22 cellular contexts compared by ENCODE assay signal in genomic region chr10:5617521-5617920, GRCh38.
"Had no signal": no experiment of that assay in that cellular context is flagged by ENCODE, and none has a peak within 500 bp of the region (broad histone marks: within the 10 kb centered on the region; RNA-seq: fewer than 3 reads in every experiment).

No MANE protein-coding gene starts in this region.

- H3K27ac ChIP-seq: left ventricle myocardium inferior, WERI-Rb-1 had no signal

- H3K4me3 Mint-ChIP-seq: activated CD4-positive, alpha-beta T cell treated with anti-CD3 and anti-CD28 coated beads, Interleukin-2, amount 10 ng/mL, durations not matched to agents 7 days and 5 days; activated CD8-positive, alpha-beta memory T cell treated with anti-CD3 and anti-CD28 coated beads, Interleukin-2, amount 10 ng/mL, durations not matched to agents 7 days and 5 days; activated CD8-positive, alpha-beta T cell treated with anti-CD3 and anti-CD28 coated beads for 36 hours; activated naive CD8-positive, alpha-beta T cell treated with anti-CD3 and anti-CD28 coated beads, Interleukin-2, amount 50 U/mL, for 24 hours; central memory CD8-positive, alpha-beta T cell; effector memory CD8-positive, alpha-beta T cell; stimulated activated naive B cell treated with anti-CD40 and anti-IgM and Interleukin-4, amounts not matched to agents 10 μg/mL and 1 μg/mL and 100 μg/mL, for 72 hours; T-cell; T-helper 2 cell treated with Interferon-gamma antibody and Interleukin-4, amounts not matched to agents 5 μg/mL and 100 μg/mL, for 36 hours had no signal

- H3K9me3 Mint-ChIP-seq: activated CD4-positive, alpha-beta T cell treated with anti-CD3 and anti-CD28 coated beads, Interleukin-2, amount 10 ng/mL, durations not matched to agents 7 days and 5 days; activated CD8-positive, alpha-beta T cell treated with anti-CD3 and anti-CD28 coated beads for 36 hours; activated naive CD8-positive, alpha-beta T cell treated with anti-CD3 and anti-CD28 coated beads, Interleukin-2, amount 50 U/mL, for 24 hours; central memory CD8-positive, alpha-beta T cell; effector memory CD8-positive, alpha-beta T cell; stimulated activated naive B cell treated with anti-CD40 and anti-IgM and Interleukin-4, amounts not matched to agents 10 μg/mL and 1 μg/mL and 100 μg/mL, for 72 hours; T-cell; T-helper 2 cell treated with Interferon-gamma antibody and Interleukin-4, amounts not matched to agents 5 μg/mL and 100 μg/mL, for 36 hours had no signal

- H3K4me1 Mint-ChIP-seq: activated CD4-positive, alpha-beta T cell treated with anti-CD3 and anti-CD28 coated beads, Interleukin-2, amount 10 ng/mL, durations not matched to agents 7 days and 5 days; activated CD8-positive, alpha-beta memory T cell treated with anti-CD3 and anti-CD28 coated beads, Interleukin-2, amount 10 ng/mL, durations not matched to agents 7 days and 5 days; activated naive CD8-positive, alpha-beta T cell treated with anti-CD3 and anti-CD28 coated beads, Interleukin-2, amount 50 U/mL, for 24 hours; central memory CD8-positive, alpha-beta T cell; T-cell had no signal

- H3K36me3 ChIP-seq: left ventricle myocardium inferior, WERI-Rb-1 had no signal

- H3K4me3 ChIP-seq: dorsolateral prefrontal cortex, left ventricle myocardium inferior had no signal

- DNase-seq: activated CD4-positive, alpha-beta T cell treated with anti-CD3 and anti-CD28 coated beads, Interleukin-2, amount 10 ng/mL, durations not matched to agents 7 days and 5 days; activated CD4-positive, CD25-positive, alpha-beta regulatory T cell treated with anti-CD3 and anti-CD28 coated beads, Interleukin-2, amount 50 U/mL, for 72 hours; activated CD8-positive, alpha-beta memory T cell treated with anti-CD3 and anti-CD28 coated beads, Interleukin-2, amount 10 ng/mL, durations not matched to agents 7 days and 5 days; activated CD8-positive, alpha-beta T cell treated with anti-CD3 and anti-CD28 coated beads for 36 hours; activated gamma-delta T cell; activated naive CD4-positive, alpha-beta T cell treated with anti-CD3 and anti-CD28 coated beads, Interleukin-2, amount 50 U/mL, for 16 hours; activated naive CD8-positive, alpha-beta T cell treated with anti-CD3 and anti-CD28 coated beads, Interleukin-2, amount 50 U/mL, for 24 hours; activated T-cell treated with anti-CD3 and anti-CD28 coated beads for 4 hours; dorsolateral prefrontal cortex; effector memory CD8-positive, alpha-beta T cell; foreskin fibroblast; left ventricle myocardium inferior; midbrain; occipital lobe; small intestine; stimulated activated CD4-positive, alpha-beta T cell treated with anti-CD3 and anti-CD28 coated beads, Interleukin-2, amount 100 ng/mL, for 24 hours; stimulated activated naive B cell treated with anti-CD40 and anti-IgM and Interleukin-4, amounts not matched to agents 10 μg/mL and 1 μg/mL and 100 μg/mL, for 72 hours; T-cell; WERI-Rb-1 had no signal

- H3K9me3 ChIP-seq: left ventricle myocardium inferior had no signal

- H3K27me3 Mint-ChIP-seq: activated CD4-positive, alpha-beta T cell treated with anti-CD3 and anti-CD28 coated beads, Interleukin-2, amount 10 ng/mL, durations not matched to agents 7 days and 5 days; activated CD8-positive, alpha-beta T cell treated with anti-CD3 and anti-CD28 coated beads for 36 hours had no signal

- H3K27ac Mint-ChIP-seq: activated CD4-positive, alpha-beta T cell treated with anti-CD3 and anti-CD28 coated beads, Interleukin-2, amount 10 ng/mL, durations not matched to agents 7 days and 5 days; activated CD8-positive, alpha-beta memory T cell treated with anti-CD3 and anti-CD28 coated beads, Interleukin-2, amount 10 ng/mL, durations not matched to agents 7 days and 5 days; activated CD8-positive, alpha-beta T cell treated with anti-CD3 and anti-CD28 coated beads for 36 hours; activated naive CD8-positive, alpha-beta T cell treated with anti-CD3 and anti-CD28 coated beads, Interleukin-2, amount 50 U/mL, for 24 hours; effector memory CD8-positive, alpha-beta T cell; stimulated activated naive B cell treated with anti-CD40 and anti-IgM and Interleukin-4, amounts not matched to agents 10 μg/mL and 1 μg/mL and 100 μg/mL, for 72 hours; T-cell; T-helper 2 cell treated with Interferon-gamma antibody and Interleukin-4, amounts not matched to agents 5 μg/mL and 100 μg/mL, for 36 hours had no signal

- H3K36me3 Mint-ChIP-seq: activated CD8-positive, alpha-beta memory T cell treated with anti-CD3 and anti-CD28 coated beads, Interleukin-2, amount 10 ng/mL, durations not matched to agents 7 days and 5 days; stimulated activated naive B cell treated with anti-CD40 and anti-IgM and Interleukin-4, amounts not matched to agents 10 μg/mL and 1 μg/mL and 100 μg/mL, for 72 hours; T-cell had no signal

- H3K27me3 ChIP-seq: dorsolateral prefrontal cortex had no signal

- ATAC-seq: activated CD8-positive, alpha-beta memory T cell treated with anti-CD3 and anti-CD28 coated beads, Interleukin-2, amount 10 ng/mL, durations not matched to agents 7 days and 5 days; activated CD8-positive, alpha-beta T cell treated with anti-CD3 and anti-CD28 coated beads for 36 hours; activated naive CD8-positive, alpha-beta T cell treated with anti-CD3 and anti-CD28 coated beads, Interleukin-2, amount 50 U/mL, for 24 hours; effector memory CD8-positive, alpha-beta T cell; sciatic nerve; stimulated activated naive B cell treated with anti-CD40 and anti-IgM and Interleukin-4, amounts not matched to agents 10 μg/mL and 1 μg/mL and 100 μg/mL, for 72 hours; T-cell had no signal
